9 cellular contexts compared by ENCODE assay signal in genomic region chr2:10375570-10376266, GRCh38.
A peak's percentile ranks its signal among the peaks of the same experiment; 100 is the strongest.
DNase-seq lines count a peak whose midpoint lies in the region; ATAC-seq and TF ChIP-seq lines count a peak whose summit lies in the region.
"Had no signal": no experiment of that assay in that cellular context is flagged by ENCODE, and none has a peak within 500 bp of the region (broad histone marks: within the 10 kb centered on the region; RNA-seq: fewer than 3 reads in every experiment).

No MANE protein-coding gene starts in this region.

- ATAC-seq in HG02885 (IDR thresholded peaks at IDR 0.05; ENCODE audit: poor library complexity, unreplicated experiment) (peak; percentile 43), lower lobe of right lung (no peak)

- H3K4me1 ChIP-seq in lower lobe of right lung, result peaks cover 53% of the 10 kb centered on the region
- peaks cover 31% of the 10 kb centered on the region for H3K4me1 ChIP-seq in testis

- H3K27me3 ChIP-seq in lower lobe of right lung (ENCODE audit: low read depth) (no peaks in the 10 kb centered on the region), testis (no peaks in the 10 kb centered on the region)

- 78 to 79% methylated on average over 9 of the region's 9 CpGs for WGBS in testis, 2 donors

- H3K9me3 ChIP-seq in lower lobe of right lung, result no peaks in the 10 kb centered on the region
- H3K9me3 ChIP-seq in testis, result no peaks in the 10 kb centered on the region

- no peak for TF ChIP-seq POLR2A in testis (IDR thresholded peaks at IDR 0.05)

- intact Hi-C loops in lower lobe of right lung (cut with DNase I) (no loop called here), testis (cut with DNase I; ENCODE audit: low total_unique reads) (no loop called here), cardiac septum (cut with DNase I) (no loop called here)

- TF ChIP-seq CTCF in GM12865 (IDR thresholded peaks at IDR 0.05; ENCODE audit: insufficient read depth, low read depth, low read length, missing control alignments) (no peak), lower lobe of right lung (IDR thresholded peaks at IDR 0.05) (no peak), testis (IDR thresholded peaks at IDR 0.05) (no peak)

- peak overlapping the region; percentile 36 for H3K27ac ChIP-seq in lower lobe of right lung
- no peak overlapping the region for H3K27ac ChIP-seq in testis

- DNase-seq in GM12865 (ENCODE audit: low read depth), result peak; percentile 13
- peak; percentile 97 for DNase-seq in NCI-H748 (lab: John Stamatoyannopoulos, UW; ENCODE audit: unreplicated experiment)
- DNase-seq in lower lobe of right lung, result no peak
- DNase-seq in testis, result no peak
- no peak for DNase-seq in glomerular visceral epithelial cell (ENCODE audit: extremely low spot score)
- no peak for DNase-seq in middle frontal gyrus (ENCODE audit: extremely low spot score, low spot score)
- no peak for DNase-seq in cardiac septum (ENCODE audit: low spot score)
- DNase-seq: mesendoderm had no signal

- H3K36me3 ChIP-seq in lower lobe of right lung, result peaks cover 11% of the 10 kb centered on the region
- no peaks in the 10 kb centered on the region for H3K36me3 ChIP-seq in testis (ENCODE audit: low read depth, missing control alignments)

- H3K4me3 ChIP-seq in GM12865 (ENCODE audit: low read depth, low read length) (no peak overlapping the region), lower lobe of right lung (no peak overlapping the region), testis (no peak overlapping the region)

Comparison
In these comparisons a context has a peak if more than half of its experiments do, and no peak if none do; other contexts are left out.
1. DNase-seq: peak in GM12865 (single experiment) and NCI-H748 (single experiment); none in lower lobe of right lung (single experiment), testis (single experiment), glomerular visceral epithelial cell (single experiment), middle frontal gyrus (single experiment) and cardiac septum (single experiment).